Comparison of ENCODE assay signal across 12 cellular contexts in genomic region chr19:50722248-50723013, GRCh38. TPM values are rescaled to one million over a fixed set of nuclear protein-coding genes. Genes with fewer than 3 reads are reported as not detected.
A peak's percentile ranks its signal among the peaks of the same experiment; 100 is the strongest.
DNase-seq lines count a peak whose midpoint lies in the region; TF ChIP-seq lines count a peak whose summit lies in the region.
"Had no signal": no experiment of that assay in that cellular context is flagged by ENCODE, and none has a peak within 500 bp of the region (broad histone marks: within the 10 kb centered on the region; RNA-seq: fewer than 3 reads in every experiment).

No MANE protein-coding gene starts in this region.

- no peak for TF ChIP-seq CTCF in Caco-2 (IDR thresholded peaks at IDR 0.05; ENCODE audit: insufficient read depth in 1 of 2, low read depth in 1 of 2, low read length in 1 of 2, severe bottlenecking in 1 of 2, unreplicated experiment in 1 of 2)
- TF ChIP-seq CTCF in esophagus muscularis mucosa (IDR thresholded peaks at IDR 0.05): no peak

- peak overlapping the region in 3 of 4 donors; percentile 67 to 74 (median 74) for H3K27ac ChIP-seq in esophagus muscularis mucosa (replicated peaks in 1 of 4)

- H3K4me1 Mint-ChIP-seq in Caco-2 (ENCODE audit: low read depth, unreplicated experiment): peaks cover 10% of the 10 kb centered on the region

- H3K9me3 ChIP-seq in Caco-2: no peaks in the 10 kb centered on the region
- no peaks in the 10 kb centered on the region for H3K9me3 ChIP-seq in esophagus muscularis mucosa

- H3K27ac Mint-ChIP-seq in Caco-2 (ENCODE audit: unreplicated experiment): no peak overlapping the region

- H3K4me1 ChIP-seq in Caco-2: no peaks in the 10 kb centered on the region
- H3K4me1 ChIP-seq in esophagus muscularis mucosa: peaks cover 29 to 58% (median 47%) of the 10 kb centered on the region in 4 donors

- H3K27me3 ChIP-seq in Caco-2 (replicated peaks; ENCODE audit: control insufficient read depth, insufficient read depth, low read length) (peaks cover 2% of the 10 kb centered on the region), esophagus muscularis mucosa (peaks cover 8 to 81% (median 31%) of the 10 kb centered on the region in 4 donors)

- no peaks in the 10 kb centered on the region for H3K9me3 Mint-ChIP-seq in Caco-2 (ENCODE audit: unreplicated experiment)
- H3K9me3 Mint-ChIP-seq: immature natural killer cell had no signal

- DNase-seq in Caco-2 (no peak), MV-4-11 (lab: John Stamatoyannopoulos, UW) (peak; percentile 63), esophagus muscularis mucosa (ENCODE audit: extremely low spot score) (no peak), posterior vena cava (ENCODE audit: low spot score) (peak; percentile 72), NCI-H510A (lab: John Stamatoyannopoulos, UW) (no peak), NCI-H2196 (lab: John Stamatoyannopoulos, UW; ENCODE audit: unreplicated experiment) (no peak), hypothalamus (lab: John Stamatoyannopoulos, UW) (no peak)
- DNase-seq in activated CD4-positive, CD25-positive, alpha-beta regulatory T cell treated with anti-CD3 and anti-CD28 coated beads, Interleukin-2, amount 50 U/mL, for 72 hours: no peak
- DNase-seq: immature natural killer cell had no signal

- no peak for TF ChIP-seq POLR2A in esophagus muscularis mucosa (IDR thresholded peaks at IDR 0.05; ENCODE audit: low read depth)

- POLR2A ChIA-PET in Caco-2 (lab: Charles Lee): no interaction called here

- peak overlapping the region; percentile 76 for H3K4me3 Mint-ChIP-seq in Caco-2 (ENCODE audit: unreplicated experiment)

- no peak for TF ChIP-seq EP300 in esophagus muscularis mucosa (IDR thresholded peaks at IDR 0.05)

- H3K36me3 ChIP-seq in Caco-2 (ENCODE audit: control insufficient read depth, insufficient read depth, low read length) (no peaks in the 10 kb centered on the region), esophagus muscularis mucosa (no peaks in the 10 kb centered on the region)

- BruUV-seq in Caco-2 (replicated peaks; lab: Mats Ljungman, UMichigan): no TSS peak

- peaks cover 6% of the 10 kb centered on the region for H3K36me3 Mint-ChIP-seq in Caco-2 (ENCODE audit: insufficient read depth, unreplicated experiment)
- H3K36me3 Mint-ChIP-seq: immature natural killer cell had no signal

- WGBS in esophagus muscularis mucosa: 59% methylated on average over 13 of the region's 15 CpGs

- CTCF ChIA-PET in Caco-2 (lab: Charles Lee): interaction anchor here (0.7 kb wide), 1 partner anchor 49 kb away, joined by 3 read pairs; no protein-coding TSS in a partner anchor

- intact Hi-C loops in Caco-2 (cut with micrococcal nuclease; ENCODE audit: unreplicated experiment): loop anchor here (5.0 kb wide), 1 partner anchor 60 kb away; no protein-coding TSS in a partner anchor
- intact Hi-C loops in esophagus muscularis mucosa (cut with DNase I): loop anchor here (5.0 kb wide), 1 partner anchor 60 kb away; no protein-coding TSS in a partner anchor
- intact Hi-C loops in posterior vena cava (cut with DNase I): no loop called here

- peaks cover 29% of the 10 kb centered on the region for H3K27me3 Mint-ChIP-seq in Caco-2 (ENCODE audit: insufficient read depth, unreplicated experiment)

- no peak overlapping the region for H3K4me3 ChIP-seq in Caco-2 (ENCODE audit: low read depth, low read length)
- H3K4me3 ChIP-seq in esophagus muscularis mucosa: peak overlapping the region; percentile 61 to 86 (median 62)

RNA-seq across cellular contexts. Expression of gene CLEC11A, which starts 0.7 kb away (rescaled TPM):
- 0.51 and 1.1 TPM in 2 replicates for total RNA-seq in Caco-2 (2022)
- total RNA-seq in esophagus muscularis mucosa: 10 to 100 TPM in 3 of 4 donors, 1 to 10 TPM in 1; 8.3 to 15.4 (median 11.1) TPM
- total RNA-seq in posterior vena cava: 10 to 100 TPM in 1 of 2 donors, 1 to 10 TPM in 1; 8.5 to 12.5 TPM
- total RNA-seq: HepG2 had no signal

RNA-seq across cellular contexts. Expression of gene SHANK1, which starts 2.8 kb away (rescaled TPM):
- not detected in 2 replicates for total RNA-seq in Caco-2 (2022)
- under 1 TPM in 3 of 4 donors, not detected in 1; 0.11 to 0.42 (median 0.39) TPM for total RNA-seq in esophagus muscularis mucosa
- under 1 TPM; 0.19 to 0.37 TPM for total RNA-seq in posterior vena cava
- total RNA-seq: HepG2; T-helper 2 cell treated with Interferon-gamma antibody and Interleukin-4, amounts not matched to agents 100 ng/mL and 5 ng/mL, for 36 hours had no signal

RNA-seq across cellular contexts. Expression of gene GPR32, which starts 47.8 kb away (rescaled TPM):
- not detected in 2 replicates for total RNA-seq in Caco-2 (2022)
- not detected for total RNA-seq in esophagus muscularis mucosa
- total RNA-seq in posterior vena cava: not detected
- total RNA-seq: HepG2; renal cortical epithelial cell; T-helper 2 cell treated with Interferon-gamma antibody and Interleukin-4, amounts not matched to agents 100 ng/mL and 5 ng/mL, for 36 hours had no signal

Comparison
In these comparisons a context has a peak if more than half of its experiments do, and no peak if none do; other contexts are left out.
1. DNase-seq: peak in MV-4-11 (single experiment) and posterior vena cava (single experiment); none in Caco-2 (0 of 2), esophagus muscularis mucosa (single experiment), NCI-H510A (single experiment), activated CD4-positive, CD25-positive, alpha-beta regulatory T cell treated with anti-CD3 and anti-CD28 coated beads, Interleukin-2, amount 50 U/mL, for 72 hours (single experiment), NCI-H2196 (single experiment) and hypothalamus (0 of 51).
2. intact Hi-C loops: an anchor here in Caco-2 (5.0 kb wide) and esophagus muscularis mucosa (5.0 kb wide); none called in posterior vena cava.